ENCODE assay signal across 29 cellular contexts in the genomic region with DNA sequence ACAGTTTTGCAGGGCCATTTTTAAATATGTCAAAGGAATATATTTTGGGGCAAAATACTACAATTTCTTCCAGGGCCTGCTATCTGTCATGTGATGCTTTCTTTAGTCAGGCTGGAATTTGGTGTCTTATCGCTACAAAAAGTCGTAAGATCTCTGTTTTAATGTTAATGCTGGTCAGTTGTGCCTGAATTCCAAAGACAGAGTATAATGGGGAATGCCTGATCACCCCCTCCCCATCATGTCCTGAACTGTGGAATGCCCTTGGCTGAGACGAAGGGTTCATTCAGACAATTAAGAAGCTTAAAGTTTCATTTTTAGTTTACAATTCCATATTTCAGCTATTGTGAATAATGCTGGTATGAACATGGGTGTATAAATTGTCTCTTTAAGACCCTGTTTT.
"Had no signal": no experiment of that assay in that cellular context is flagged by ENCODE, and none has a peak within 500 bp of the region (broad histone marks: within the 10 kb centered on the region; RNA-seq: fewer than 3 reads in every experiment).

No MANE protein-coding gene starts in this region.

- H3K36me3 ChIP-seq: brain microvascular endothelial cell, cardiac muscle cell had no signal

- H3K4me3 ChIP-seq: cardiac muscle cell had no signal

- H3K27ac ChIP-seq: brain microvascular endothelial cell, cardiac muscle cell, VCaP had no signal

- H3K27me3 ChIP-seq: brain microvascular endothelial cell, cardiac muscle cell had no signal

- ATAC-seq: activated CD8-positive, alpha-beta memory T cell treated with anti-CD3 and anti-CD28 coated beads, Interleukin-2, amount 10 ng/mL, durations not matched to agents 7 days and 5 days had no signal

- DNase-seq: activated CD4-positive, alpha-beta memory T cell treated with anti-CD3 and anti-CD28 coated beads, Interleukin-2, amount 10 ng/mL, durations not matched to agents 7 days and 5 days; activated CD4-positive, alpha-beta T cell treated with anti-CD3 and anti-CD28 coated beads for 1 hour; activated CD4-positive, alpha-beta T cell treated with anti-CD3 and anti-CD28 coated beads for 48 hours; activated CD4-positive, CD25-positive, alpha-beta regulatory T cell; activated CD8-positive, alpha-beta memory T cell treated with anti-CD3 and anti-CD28 coated beads for 24 hours; activated CD8-positive, alpha-beta memory T cell treated with anti-CD3 and anti-CD28 coated beads, Interleukin-2, amount 10 ng/mL, durations not matched to agents 7 days and 5 days; activated CD8-positive, alpha-beta memory T cell treated with anti-CD3 and anti-CD28 coated beads, Interleukin-2, amount 50 U/mL, for 48 hours; activated effector memory CD4-positive, alpha-beta T cell treated with Interleukin-2 at 50 U/mL for 16 hours; activated naive CD4-positive, alpha-beta T cell treated with anti-CD3 and anti-CD28 coated beads, Interleukin-2, amount 50 U/mL, for 16 hours; activated naive CD8-positive, alpha-beta T cell treated with anti-CD3 and anti-CD28 coated beads for 36 hours; activated T-cell treated with anti-CD3 and anti-CD28 coated beads, Interleukin-2, amount 50 U/mL, for 48 hours; amniotic stem cell; aorta; brain microvascular endothelial cell; NCI-H1092 treated with DMSO at 0.1 percent for 48 hours; NCI-H1417; NCI-H187 treated with DMSO at 0.1 percent for 48 hours; NCI-H2081 treated with DMSO at 0.1 percent for 48 hours; NCI-H226; NCI-H446 treated with DMSO at 0.1 percent for 48 hours; NCI-H524 treated with DMSO at 0.1 percent for 48 hours; OCI-M1; Right ventricle myocardium superior; SW 1271; T-helper 1 cell; T-helper 2 cell; T-helper 9 cell had no signal
